Comparison of ENCODE assay signal across 29 cellular contexts in the genomic region with DNA sequence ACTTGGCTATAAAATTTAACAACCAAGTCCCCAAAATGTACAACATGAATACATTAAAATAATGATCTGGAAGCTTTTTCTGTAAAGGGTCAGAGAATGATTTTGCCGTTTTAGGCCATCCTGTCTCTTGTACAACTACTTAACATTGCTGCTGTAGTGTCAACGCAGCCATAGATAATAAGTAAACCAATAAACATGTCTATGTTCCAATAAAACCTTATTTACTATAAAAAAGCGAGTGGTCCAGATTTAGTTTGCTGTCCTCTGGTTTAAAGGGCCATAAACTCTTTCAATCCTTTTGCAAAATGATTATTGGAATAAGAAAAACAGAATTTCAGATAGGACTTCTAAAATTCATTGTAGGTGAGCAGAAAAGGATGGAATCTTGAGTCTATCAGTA.
"Had no signal": no experiment of that assay in that cellular context is flagged by ENCODE, and none has a peak within 500 bp of the region (broad histone marks: within the 10 kb centered on the region; RNA-seq: fewer than 3 reads in every experiment).

No MANE protein-coding gene starts in this region.

- H3K27ac ChIP-seq: left lung, neural progenitor cell, neutrophil, parathyroid adenoma, psoas muscle, right atrium auricular region, skin epidermis, stomach, testis, thyroid gland, transverse colon, upper lobe of left lung, vagina had no signal

- H3K4me1 ChIP-seq: left lung, neural progenitor cell, parathyroid adenoma, psoas muscle, right atrium auricular region, stomach, testis, thyroid gland, transverse colon, upper lobe of left lung, vagina had no signal

- DNase-seq: hippocampal formation; kidney; left colon; left lung; mesendoderm; naive B cell; natural killer cell; nephron progenitor cell; occipital lobe; stimulated activated CD4-positive, alpha-beta T cell treated with anti-CD3 and anti-CD28 coated beads, Interleukin-12 subunit alpha, Interleukin-12 subunit beta, amount 100 ng/mL, for 4 hours; stimulated activated CD4-positive, alpha-beta T cell treated with anti-CD3 and anti-CD28 coated beads, Interleukin-15, amount 100 ng/mL, for 24 hours; stimulated activated CD4-positive, alpha-beta T cell treated with anti-CD3 and anti-CD28 coated beads, Interleukin-2, amount 100 ng/mL, for 24 hours; stimulated activated CD4-positive, alpha-beta T cell treated with anti-CD3 and anti-CD28 coated beads, Interleukin-4, amount 100 ng/mL, for 1 hour; stimulated activated naive B cell treated with anti-CD40 and anti-IgM and Interleukin-4, amounts not matched to agents 10 μg/mL and 1 μg/mL and 100 μg/mL, for 72 hours; stimulated activated naive CD8-positive, alpha-beta T cell treated with anti-CD3 and anti-CD28 coated beads, Interleukin-15, Interleukin-2, amounts not matched to agents 100 U/mL and 50 U/mL, for 24 hours; stomach; testis; transverse colon; upper lobe of left lung had no signal

- H3K4me3 ChIP-seq: left lung, lung, neural progenitor cell, psoas muscle, right atrium auricular region, skin epidermis, stomach, testis, thyroid gland, transverse colon, upper lobe of left lung, vagina had no signal

- H3K27me3 ChIP-seq: left lung, neural progenitor cell, neutrophil, right atrium auricular region, stomach, testis, thyroid gland, transverse colon, upper lobe of left lung, vagina had no signal

- H3K9me3 ChIP-seq: left lung, neutrophil, psoas muscle, right atrium auricular region, stomach, testis, thyroid gland, transverse colon, upper lobe of left lung, vagina had no signal

- ATAC-seq: left colon; left lung; natural killer cell; psoas muscle; sciatic nerve; stimulated activated naive B cell treated with anti-CD40 and anti-IgM and Interleukin-4, amounts not matched to agents 10 μg/mL and 1 μg/mL and 100 μg/mL, for 72 hours; stimulated activated naive CD8-positive, alpha-beta T cell treated with anti-CD3 and anti-CD28 coated beads, Interleukin-15, Interleukin-2, amounts not matched to agents 100 U/mL and 50 U/mL, for 24 hours had no signal
